Comparison of ENCODE assay signal across 17 cellular contexts in genomic region chr7:137423321-137423720, GRCh38.
"Had no signal": no experiment of that assay in that cellular context is flagged by ENCODE, and none has a peak within 500 bp of the region (broad histone marks: within the 10 kb centered on the region; RNA-seq: fewer than 3 reads in every experiment).

No MANE protein-coding gene starts in this region.

- H3K9me3 ChIP-seq: body of pancreas, esophagus muscularis mucosa, gastroesophageal sphincter, mucosa of descending colon, sigmoid colon, transverse colon had no signal

- DNase-seq: activated CD4-positive, CD25-positive, alpha-beta regulatory T cell treated with anti-CD3 and anti-CD28 coated beads, Interleukin-2, amount 50 U/mL, for 72 hours; activated naive CD4-positive, alpha-beta T cell treated with anti-CD3 and anti-CD28 coated beads, Interleukin-2, amount 10 ng/mL, durations not matched to agents 7 days and 5 days; body of pancreas; cortex of kidney; effector CD4-positive, alpha-beta T cell; left ventricle myocardium inferior; mucosa of descending colon; naive thymus-derived CD4-positive, alpha-beta T cell; sigmoid colon; stimulated activated naive B cell treated with anti-CD40 and anti-IgM and Interleukin-4, amounts not matched to agents 10 μg/mL and 1 μg/mL and 100 μg/mL, for 72 hours; substantia nigra; T-cell; T-helper 9 cell; transverse colon had no signal

- H3K36me3 ChIP-seq: esophagus muscularis mucosa, gastroesophageal sphincter, left ventricle myocardium inferior, sigmoid colon, transverse colon had no signal

- H3K4me1 ChIP-seq: body of pancreas, gastroesophageal sphincter, left ventricle myocardium inferior, parathyroid adenoma, transverse colon had no signal

- H3K9ac ChIP-seq: parathyroid adenoma had no signal

- H3K27me3 ChIP-seq: body of pancreas, esophagus muscularis mucosa, gastroesophageal sphincter, sigmoid colon, transverse colon had no signal

- H3K4me3 ChIP-seq: body of pancreas, esophagus muscularis mucosa, gastroesophageal sphincter, left ventricle myocardium inferior, mucosa of descending colon, sigmoid colon, transverse colon had no signal
